Comparison of ENCODE assay signal across 13 cellular contexts in the genomic region with DNA sequence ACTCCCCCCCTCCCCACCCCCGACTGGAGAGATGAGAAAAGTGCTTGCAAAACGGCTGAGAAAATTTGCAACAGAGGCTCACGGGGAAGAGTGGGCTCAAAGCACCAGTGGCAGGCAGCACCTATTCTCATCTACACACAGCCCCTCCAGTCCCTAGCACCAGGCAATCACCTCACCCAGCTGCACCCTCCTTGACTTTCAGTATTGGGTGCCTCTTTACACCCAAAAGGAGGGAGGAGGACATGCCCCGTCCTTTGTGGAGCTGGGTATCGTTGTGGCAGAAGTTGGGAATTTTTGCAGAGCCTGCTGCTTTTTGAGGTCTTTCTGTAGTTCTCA.
DNase-seq lines count a peak whose midpoint lies in the region; ATAC-seq and TF ChIP-seq lines count a peak whose summit lies in the region.
"Had no signal": no experiment of that assay in that cellular context is flagged by ENCODE, and none has a peak within 500 bp of the region (broad histone marks: within the 10 kb centered on the region; RNA-seq: fewer than 3 reads in every experiment).

No MANE protein-coding gene starts in this region.

- no TSS peak for BruUV-seq in OCI-LY7 (replicated peaks; lab: Mats Ljungman, UMichigan)

- H3K36me3 ChIP-seq in OCI-LY7 (ENCODE audit: insufficient read depth, low read length) (no peaks in the 10 kb centered on the region), Karpas-422 (ENCODE audit: insufficient read depth, low read length) (no peaks in the 10 kb centered on the region)
- H3K36me3 ChIP-seq: tibial artery had no signal

- peak overlapping the region; percentile 62 for H3K4me2 ChIP-seq in OCI-LY7 (ENCODE audit: low read length)
- H3K4me2 ChIP-seq in Karpas-422 (ENCODE audit: low read depth, low read length, poor library complexity, severe bottlenecking) = no peak overlapping the region
- H3K4me2 ChIP-seq: PC-9 had no signal

- H3K79me2 ChIP-seq in OCI-LY7 (ENCODE audit: insufficient read depth, low read depth, low read length) (no peaks in the 10 kb centered on the region), Karpas-422 (ENCODE audit: low read length) (no peaks in the 10 kb centered on the region)

- H3K27ac ChIP-seq in OCI-LY7 (ENCODE audit: low read depth, low read length, poor library complexity, severe bottlenecking) (no peak overlapping the region), Karpas-422 (ENCODE audit: low read length) (no peak overlapping the region)
- H3K27ac ChIP-seq: PC-9, tibial artery had no signal

- H4K20me1 ChIP-seq in OCI-LY7 (ENCODE audit: insufficient read depth, low read length) (no peaks in the 10 kb centered on the region), Karpas-422 (ENCODE audit: insufficient read depth, low read depth, low read length) (no peaks in the 10 kb centered on the region; the same call in 1 of the 2 replicates)

- intact Hi-C loops in OCI-LY7 (cut with micrococcal nuclease; ENCODE audit: unreplicated experiment) = no loop called here

- H3K4me3 ChIP-seq in OCI-LY7 (ENCODE audit: low read depth, low read length, poor library complexity, severe bottlenecking) = no peak overlapping the region
- H3K4me3 ChIP-seq in Karpas-422 (ENCODE audit: low read length) = no peak overlapping the region
- H3K4me3 ChIP-seq: PC-9, tibial artery had no signal

- H3K9me3 ChIP-seq in OCI-LY7 (ENCODE audit: low read length) (no peaks in the 10 kb centered on the region), Karpas-422 (ENCODE audit: low read length) (no peaks in the 10 kb centered on the region)
- H3K9me3 ChIP-seq: tibial artery had no signal

- H3K4me1 ChIP-seq in OCI-LY7 (ENCODE audit: insufficient read depth, low read length, poor library complexity, severe bottlenecking) = peaks cover 33% of the 10 kb centered on the region
- peaks cover 12% of the 10 kb centered on the region for H3K4me1 ChIP-seq in Karpas-422 (ENCODE audit: low read length)

- no peaks in the 10 kb centered on the region for H3K9me2 ChIP-seq in OCI-LY7 (ENCODE audit: insufficient read depth, low read length)
- no peaks in the 10 kb centered on the region for H3K9me2 ChIP-seq in Karpas-422 (replicated peaks; ENCODE audit: insufficient read depth, low read length)

- no peak overlapping the region for H3K9ac ChIP-seq in Karpas-422 (ENCODE audit: low read length)

- CTCF ChIA-PET in OCI-LY7 (lab: Charles Lee; ENCODE audit: unreplicated experiment) = interaction anchor here (0.5 kb wide), 1 partner anchor 13 kb away, joined by 3 read pairs; no protein-coding TSS in a partner anchor

- POLR2A ChIA-PET in OCI-LY7 (lab: Charles Lee) = interaction anchor here (0.8 to 1.3 kb wide), 3 partner anchors 15 to 190 kb away, joined by 3 to 4 read pairs (median 3); no protein-coding TSS in a partner anchor

- no peaks in the 10 kb centered on the region for H3K27me3 ChIP-seq in Karpas-422 (ENCODE audit: low read length)

- DNase-seq in OCI-LY7 (ENCODE audit: low spot score) = no peak
- DNase-seq in stimulated activated naive CD8-positive, alpha-beta T cell treated with anti-CD3 and anti-CD28 coated beads, Interleukin-15, Interleukin-2, amounts not matched to agents 100 U/mL and 50 U/mL, for 24 hours = no peak
- no peak for DNase-seq in Karpas-422
- DNase-seq in KG1 (lab: John Stamatoyannopoulos, UW) = no peak
- DNase-seq: DND-41; effector memory CD4-positive, alpha-beta T cell; NCI-H510A; retina; tibial artery had no signal

- H2AFZ ChIP-seq in OCI-LY7 (ENCODE audit: low read length) (no peak overlapping the region), Karpas-422 (ENCODE audit: low read length) (no peak overlapping the region)
- H2AFZ ChIP-seq: PC-9 had no signal

- ATAC-seq in GM21367 (IDR thresholded peaks at IDR 0.05; ENCODE audit: unreplicated experiment) (peak; percentile 18), HG02798 (IDR thresholded peaks at IDR 0.05; ENCODE audit: poor library complexity, unreplicated experiment) (peak; percentile 24), HG03520 (IDR thresholded peaks at IDR 0.05; ENCODE audit: unreplicated experiment) (no peak)
- ATAC-seq in stimulated activated naive CD8-positive, alpha-beta T cell treated with anti-CD3 and anti-CD28 coated beads, Interleukin-15, Interleukin-2, amounts not matched to agents 100 U/mL and 50 U/mL, for 24 hours = peak; percentile 17

- TF ChIP-seq CTCF in OCI-LY7 (conservative IDR thresholded peaks at IDR 0.05; ENCODE audit: low read length) = no peak
